Comparison of ENCODE assay signal across 15 cellular contexts in the genomic region with DNA sequence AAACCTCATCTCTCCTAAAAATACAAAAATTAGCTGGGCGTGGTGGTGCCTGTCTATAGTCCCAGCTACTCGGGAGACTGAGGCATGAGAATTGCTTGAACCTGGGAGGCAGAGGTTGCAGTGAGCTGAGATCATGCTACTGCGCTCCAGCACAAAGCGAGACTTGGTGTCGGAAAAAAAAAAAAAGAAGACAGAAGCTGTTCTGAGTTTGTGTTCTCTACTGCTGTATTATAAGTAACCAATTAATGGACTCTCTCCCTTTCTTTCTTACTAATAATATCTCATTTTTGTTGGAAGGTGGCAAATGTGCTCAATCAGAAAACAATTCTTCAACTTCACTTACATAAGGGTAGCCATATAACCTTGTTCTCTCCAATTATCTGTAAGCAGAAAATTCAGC. TPM values are rescaled to one million over a fixed set of nuclear protein-coding genes. Genes with fewer than 3 reads are reported as not detected.
DNase-seq lines count a peak whose midpoint lies in the region; ATAC-seq and TF ChIP-seq lines count a peak whose summit lies in the region.
"Had no signal": no experiment of that assay in that cellular context is flagged by ENCODE, and none has a peak within 500 bp of the region (broad histone marks: within the 10 kb centered on the region; RNA-seq: fewer than 3 reads in every experiment).

No MANE protein-coding gene starts in this region.

- peaks cover 75% of the 10 kb centered on the region for H3K4me1 Mint-ChIP-seq in CD4-positive, alpha-beta T cell (ENCODE audit: low read depth)
- H3K4me1 Mint-ChIP-seq in Calu3 (ENCODE audit: low read depth, unreplicated experiment) (peaks cover 39% of the 10 kb centered on the region), naive B cell (peaks cover 47 to 85% (median 75%) of the 10 kb centered on the region in 3 donors)
- H3K4me1 Mint-ChIP-seq in activated naive CD8-positive, alpha-beta T cell treated with anti-CD3 and anti-CD28 coated beads, Interleukin-2, amount 10 ng/mL, durations not matched to agents 7 days and 5 days, result peaks cover 38% of the 10 kb centered on the region

- ATAC-seq in CD4-positive, alpha-beta T cell (ENCODE audit: poor library complexity), result no peak
- ATAC-seq in activated naive CD8-positive, alpha-beta T cell treated with anti-CD3 and anti-CD28 coated beads, Interleukin-2, amount 10 ng/mL, durations not matched to agents 7 days and 5 days (ENCODE audit: low read depth), result no peak
- ATAC-seq in naive B cell (ENCODE audit: low read depth in 2 of 2), result no peak
- ATAC-seq in GM18907 (IDR thresholded peaks at IDR 0.05; ENCODE audit: unreplicated experiment), result no peak
- ATAC-seq in aorta (ENCODE audit: low FRiP score), result no peak
- ATAC-seq: heart right ventricle, left ventricle myocardium superior had no signal

- no peaks in the 10 kb centered on the region for H3K9me3 Mint-ChIP-seq in CD4-positive, alpha-beta T cell
- no peaks in the 10 kb centered on the region for H3K9me3 Mint-ChIP-seq in Calu3 (ENCODE audit: low read depth, unreplicated experiment)
- no peaks in the 10 kb centered on the region for H3K9me3 Mint-ChIP-seq in activated naive CD8-positive, alpha-beta T cell treated with anti-CD3 and anti-CD28 coated beads, Interleukin-2, amount 10 ng/mL, durations not matched to agents 7 days and 5 days
- H3K9me3 Mint-ChIP-seq in naive B cell, result peaks cover 0 to 2% (median 0%) of the 10 kb centered on the region in 7 donors
- H3K9me3 Mint-ChIP-seq: type B pancreatic cell had no signal

- TF ChIP-seq CTCF in CD4-positive, alpha-beta T cell (IDR thresholded peaks at IDR 0.05), result no peak
- no peak for TF ChIP-seq CTCF in Calu3 (IDR thresholded peaks at IDR 0.05; ENCODE audit: unreplicated experiment)
- no peak for TF ChIP-seq CTCF in ascending aorta (IDR thresholded peaks at IDR 0.05)

- H3K27ac Mint-ChIP-seq in CD4-positive, alpha-beta T cell, result peak overlapping the region; percentile 81
- H3K27ac Mint-ChIP-seq in Calu3 (ENCODE audit: unreplicated experiment) (peak overlapping the region; percentile 4), naive B cell (peak overlapping the region in 5 of 6 donors; percentile 21 to 76 (median 69))
- H3K27ac Mint-ChIP-seq in activated naive CD8-positive, alpha-beta T cell treated with anti-CD3 and anti-CD28 coated beads, Interleukin-2, amount 10 ng/mL, durations not matched to agents 7 days and 5 days, result peak overlapping the region; percentile 30
- H3K27ac Mint-ChIP-seq: type B pancreatic cell had no signal

- no peak overlapping the region for H3K4me3 Mint-ChIP-seq in CD4-positive, alpha-beta T cell
- H3K4me3 Mint-ChIP-seq in Calu3 (ENCODE audit: low read depth, unreplicated experiment) (no peak overlapping the region), naive B cell (peak overlapping the region in 1 of 8 donors; percentile 12)
- no peak overlapping the region for H3K4me3 Mint-ChIP-seq in activated naive CD8-positive, alpha-beta T cell treated with anti-CD3 and anti-CD28 coated beads, Interleukin-2, amount 10 ng/mL, durations not matched to agents 7 days and 5 days
- H3K4me3 Mint-ChIP-seq: type B pancreatic cell had no signal

- POLR2A ChIA-PET in CD4-positive, alpha-beta T cell (lab: Charles Lee), result interaction anchor here (0.9 to 3.7 kb wide), 4 partner anchors 8 to 164 kb away, joined by 3 to 26 read pairs (median 7); a partner anchor contains a TSS
- POLR2A ChIA-PET in activated naive CD8-positive, alpha-beta T cell treated with anti-CD3 and anti-CD28 coated beads, Interleukin-2, amount 10 ng/mL, durations not matched to agents 7 days and 5 days (lab: Charles Lee), result interaction anchor here (3.6 kb wide), 1 partner anchor 15 kb away, joined by 16 read pairs; no protein-coding TSS in a partner anchor

- intact Hi-C loops in CD4-positive, alpha-beta T cell (cut with DNase I, micrococcal nuclease), result loop anchor here in 1 of 2 experiments (10.0 kb wide), 1 partner anchor 110 kb away; no protein-coding TSS in a partner anchor
- intact Hi-C loops in Calu3 (cut with micrococcal nuclease; ENCODE audit: unreplicated experiment), result loop anchor here (10.0 kb wide), 1 partner anchor 290 kb away; no protein-coding TSS in a partner anchor
- intact Hi-C loops in ascending aorta (cut with DNase I), result no loop called here
- intact Hi-C loops in aorta (cut with DNase I), result no loop called here

- CTCF ChIA-PET in CD4-positive, alpha-beta T cell (lab: Charles Lee), result interaction anchor here (2.4 to 4.8 kb wide), 2 partner anchors 18 to 54 kb away, joined by 5 to 32 read pairs; a partner anchor contains a TSS
- CTCF ChIA-PET in Calu3 (lab: Charles Lee), result interaction anchor here (0.6 kb wide), 1 partner anchor 1887 kb away, joined by 3 read pairs; no protein-coding TSS in a partner anchor

- H3K36me3 Mint-ChIP-seq in CD4-positive, alpha-beta T cell (ENCODE audit: low read depth), result no peaks in the 10 kb centered on the region
- H3K36me3 Mint-ChIP-seq in Calu3 (ENCODE audit: insufficient read depth, unreplicated experiment), result peaks cover 9% of the 10 kb centered on the region
- H3K36me3 Mint-ChIP-seq in activated naive CD8-positive, alpha-beta T cell treated with anti-CD3 and anti-CD28 coated beads, Interleukin-2, amount 10 ng/mL, durations not matched to agents 7 days and 5 days, result peaks cover 17% of the 10 kb centered on the region
- peaks cover 0 to 14% of the 10 kb centered on the region in 2 donors for H3K36me3 Mint-ChIP-seq in naive B cell

- H3K4me3 ChIP-seq in ascending aorta, result no peak overlapping the region
- H3K4me3 ChIP-seq in aorta (ENCODE audit: low read length in 2 of 2), result no peak overlapping the region
- H3K4me3 ChIP-seq: GM23248, heart right ventricle had no signal

- BruUV-seq in Calu3 (replicated peaks; lab: Mats Ljungman, UMichigan), result no TSS peak

- H3K4me1 ChIP-seq in ascending aorta, result peaks cover 0 to 6% of the 10 kb centered on the region in 2 donors
- H3K4me1 ChIP-seq in aorta (ENCODE audit: control insufficient read depth in 1 of 2, insufficient read depth in 2 of 2, low read length in 2 of 2), result peaks cover 0 to 3% of the 10 kb centered on the region in 2 donors

- no peak overlapping the region for H3K27ac ChIP-seq in CD4-positive, alpha-beta T cell (ENCODE audit: low read depth, low read length)
- H3K27ac ChIP-seq in ascending aorta (no peak overlapping the region), aorta (ENCODE audit: low read depth in 1 of 2, low read length in 2 of 2) (no peak overlapping the region)

- H3K27me3 ChIP-seq in CD4-positive, alpha-beta T cell (ENCODE audit: control insufficient read depth, insufficient read depth, low read length), result no peaks in the 10 kb centered on the region
- H3K27me3 ChIP-seq in ascending aorta, result no peaks in the 10 kb centered on the region
- H3K27me3 ChIP-seq in aorta (ENCODE audit: control insufficient read depth in 1 of 2, insufficient read depth in 2 of 2, low read length in 1 of 2), result no peaks in the 10 kb centered on the region
- H3K27me3 ChIP-seq: heart right ventricle had no signal

- 98 to 99% methylated on average over 5 of the region's 5 CpGs for WGBS in aorta, 2 donors

- no peaks in the 10 kb centered on the region for H3K27me3 Mint-ChIP-seq in CD4-positive, alpha-beta T cell
- no peaks in the 10 kb centered on the region for H3K27me3 Mint-ChIP-seq in Calu3 (ENCODE audit: unreplicated experiment)
- no peaks in the 10 kb centered on the region for H3K27me3 Mint-ChIP-seq in activated naive CD8-positive, alpha-beta T cell treated with anti-CD3 and anti-CD28 coated beads, Interleukin-2, amount 10 ng/mL, durations not matched to agents 7 days and 5 days
- no peaks in the 10 kb centered on the region for H3K27me3 Mint-ChIP-seq in naive B cell
- H3K27me3 Mint-ChIP-seq: type B pancreatic cell had no signal

- no peaks in the 10 kb centered on the region for H3K9me3 ChIP-seq in CD4-positive, alpha-beta T cell (ENCODE audit: control insufficient read depth, low read length)
- H3K9me3 ChIP-seq in ascending aorta, result no peaks in the 10 kb centered on the region
- no peaks in the 10 kb centered on the region for H3K9me3 ChIP-seq in aorta (ENCODE audit: control insufficient read depth, low read length)
- H3K9me3 ChIP-seq: heart right ventricle had no signal

- DNase-seq in CD4-positive, alpha-beta T cell, result no peak
- no peak for DNase-seq in Calu3
- no peak for DNase-seq in activated naive CD8-positive, alpha-beta T cell treated with anti-CD3 and anti-CD28 coated beads, Interleukin-2, amount 10 ng/mL, durations not matched to agents 7 days and 5 days
- no peak for DNase-seq in naive B cell
- no peak for DNase-seq in ascending aorta (ENCODE audit: low spot score in 2 of 2)
- DNase-seq in aorta, result no peak
- DNase-seq: GM23248; heart right ventricle; left ventricle myocardium superior; NCI-H1436; NCI-H2171; NCI-H69; stimulated activated CD4-positive, alpha-beta T cell treated with anti-CD3 and anti-CD28 coated beads, Interleukin-4, amount 100 ng/mL, for 1 hour had no signal

- no peaks in the 10 kb centered on the region for H3K36me3 ChIP-seq in ascending aorta
- H3K36me3 ChIP-seq in aorta (ENCODE audit: control insufficient read depth in 1 of 2, insufficient read depth in 2 of 2, low read length in 1 of 2), result no peaks in the 10 kb centered on the region

RNA-seq across cellular contexts. Expression of a gene that starts 7.4 kb away (rescaled TPM):
- total RNA-seq in CD4-positive, alpha-beta T cell, result 10 to 100 TPM; 31.5 to 33.3 TPM
- total RNA-seq in Calu3 (2022) (77.7 and 127 TPM in 2 replicates), ascending aorta (8.3 TPM), aorta (10 to 100 TPM; 16.9 to 28.2 TPM)
- total RNA-seq in activated naive CD8-positive, alpha-beta T cell treated with anti-CD3 and anti-CD28 coated beads, Interleukin-2, amount 10 ng/mL, durations not matched to agents 7 days and 5 days, result 10 to 100 TPM; 63.3 to 64.0 TPM
- polyA plus RNA-seq in naive B cell (ENCODE audit: low read depth in 6 of 6) (100 to 1,000 TPM; 131 to 206 (median 147) TPM), aorta (10 to 100 TPM; 14.5 to 15.8 TPM)

RNA-seq across cellular contexts. Expression of a gene that starts 54.1 kb away (rescaled TPM):
- total RNA-seq in CD4-positive, alpha-beta T cell, result 10 to 100 TPM; 17.6 to 20.3 TPM
- total RNA-seq in Calu3 (2022) (30.9 and 37.2 TPM in 2 replicates), ascending aorta (2.8 TPM), aorta (10 to 100 TPM in 1 of 2 donors, 1 to 10 TPM in 1; 9.4 to 13.8 TPM)
- total RNA-seq in activated naive CD8-positive, alpha-beta T cell treated with anti-CD3 and anti-CD28 coated beads, Interleukin-2, amount 10 ng/mL, durations not matched to agents 7 days and 5 days, result 10 to 100 TPM; 12.8 to 13.6 TPM
- polyA plus RNA-seq in naive B cell (ENCODE audit: low read depth in 6 of 6) (100 to 1,000 TPM in 1 of 6 donors, 10 to 100 TPM in 5; 69.2 to 117 (median 82.4) TPM), aorta (10 to 100 TPM in 1 of 2 donors, 1 to 10 TPM in 1; 4.5 to 27.6 TPM)

Comparison
In these comparisons a context has a peak if more than half of its experiments do, and no peak if none do; other contexts are left out.
1. H3K27ac Mint-ChIP-seq: peak in every context shown above with its lines; median percentile 81 in CD4-positive, alpha-beta T cell; 69 in naive B cell; 30 in activated naive CD8-positive, alpha-beta T cell treated with anti-CD3 and anti-CD28 coated beads, Interleukin-2, amount 10 ng/mL, durations not matched to agents 7 days and 5 days; 4 in Calu3.